32 cellular contexts compared by ENCODE assay signal in the genomic region with DNA sequence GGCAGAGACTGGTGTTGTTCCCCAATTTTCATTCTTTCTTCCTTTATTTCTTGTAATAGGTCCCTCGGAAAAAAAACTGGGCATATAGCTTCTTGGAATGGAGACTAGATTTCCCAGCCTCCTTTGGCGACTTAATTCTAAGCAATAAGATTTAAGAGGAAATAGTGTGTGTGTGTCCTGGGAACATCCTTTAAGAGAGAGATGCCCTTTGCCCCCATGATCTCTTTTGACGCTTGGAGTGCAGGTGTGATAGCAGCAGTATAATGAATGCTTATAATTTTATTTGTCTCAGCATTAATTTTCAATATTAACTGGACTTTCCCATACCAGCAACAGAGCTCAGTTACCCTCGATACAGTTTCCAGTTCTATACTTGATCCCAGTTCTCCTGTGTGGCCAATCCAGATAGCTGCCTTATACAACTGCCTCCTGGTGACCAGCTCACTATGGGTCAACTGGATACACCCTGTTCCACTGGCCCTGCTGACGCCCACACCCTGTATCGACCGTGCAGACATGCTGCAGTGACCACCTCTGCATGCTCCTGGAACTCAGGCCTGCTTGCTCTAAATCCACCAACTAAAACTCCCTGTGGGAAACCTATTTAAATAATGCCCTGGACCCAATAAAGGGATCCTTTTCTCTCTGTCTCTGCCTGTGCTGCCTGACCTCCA. TPM values are rescaled to one million over a fixed set of nuclear protein-coding genes. Genes with fewer than 3 reads are reported as not detected.
"Had no signal": no experiment of that assay in that cellular context is flagged by ENCODE, and none has a peak within 500 bp of the region (broad histone marks: within the 10 kb centered on the region; RNA-seq: fewer than 3 reads in every experiment).

No MANE protein-coding gene starts in this region.

- H3K36me3 Mint-ChIP-seq: brain had no signal

- H3K4me3 ChIP-seq: SJCRH30, SK-N-MC had no signal

- H3K36me3 ChIP-seq: SJCRH30, WERI-Rb-1 had no signal

- H3K4me1 Mint-ChIP-seq: activated CD4-positive, alpha-beta T cell treated with anti-CD3 and anti-CD28 coated beads, Interleukin-2, amount 10 ng/mL, durations not matched to agents 24 days and 14 days; brain had no signal

- H3K4me1 ChIP-seq: SJCRH30 had no signal

- ATAC-seq: activated naive CD4-positive, alpha-beta T cell treated with anti-CD3 and anti-CD28 coated beads, Interleukin-2, amount 50 U/mL, for 72 hours; activated naive CD8-positive, alpha-beta T cell treated with anti-CD3 and anti-CD28 coated beads, Interleukin-2, amount 50 U/mL, for 24 hours; activated T-cell treated with anti-CD3 and anti-CD28 coated beads, Interleukin-2, amount 50 U/mL, for 4 hours; Panc1 had no signal

- DNase-seq: activated CD4-positive, alpha-beta T cell treated with anti-CD3 and anti-CD28 coated beads, Interleukin-2, amount 10 ng/mL, durations not matched to agents 24 days and 14 days; activated CD4-positive, alpha-beta T cell treated with anti-CD3 and anti-CD28 coated beads, Interleukin-2, amount 50 U/mL, for 4 hours; activated CD8-positive, alpha-beta memory T cell treated with anti-CD3 and anti-CD28 coated beads, Interleukin-2, amount 50 U/mL, for 4 hours; activated gamma-delta T cell treated with Interleukin-2 at 50 U/mL for 16 hours; activated naive CD4-positive, alpha-beta T cell treated with anti-CD3 and anti-CD28 coated beads for 36 hours; activated naive CD8-positive, alpha-beta T cell treated with anti-CD3 and anti-CD28 coated beads, Interleukin-2, amount 50 U/mL, for 24 hours; activated T-cell treated with anti-CD3 and anti-CD28 coated beads for 4 hours; activated T-cell treated with anti-CD3 and anti-CD28 coated beads, Interleukin-2, amount 50 U/mL, for 4 hours; anterior cingulate cortex; central memory CD4-positive, alpha-beta T cell; Karpas-422; KBM-7; NCI-H1105; NCI-H1417 treated with DMSO at 0.1 percent for 48 hours; NCI-H1694 treated with DMSO at 0.1 percent for 48 hours; NCI-H2029; NCI-H345; NCI-H524 treated with DMSO at 0.1 percent for 48 hours; SHP77; SJCRH30; T1000; WERI-Rb-1 had no signal

- H3K4me3 Mint-ChIP-seq: activated CD4-positive, alpha-beta T cell treated with anti-CD3 and anti-CD28 coated beads, Interleukin-2, amount 10 ng/mL, durations not matched to agents 24 days and 14 days; activated naive CD4-positive, alpha-beta T cell treated with anti-CD3 and anti-CD28 coated beads for 36 hours; activated naive CD8-positive, alpha-beta T cell treated with anti-CD3 and anti-CD28 coated beads, Interleukin-2, amount 50 U/mL, for 24 hours; activated T-cell treated with anti-CD3 and anti-CD28 coated beads, Interleukin-2, amount 50 U/mL, for 4 hours; activated T-helper 1 cell treated with anti-CD3 and anti-CD28 coated beads, Interleukin-12 subunit alpha, Interleukin-12 subunit beta, Interleukin-2, Interleukin-4 antibody, amounts not matched to agents 30 ng/mL and 10 ng/mL and 1 ng/mL, durations not matched to agents 14 hours and 24 hours and 36 hours; brain had no signal

- H3K27ac ChIP-seq: SJCRH30, SK-N-MC, WERI-Rb-1 had no signal

- H3K27ac Mint-ChIP-seq: activated CD4-positive, alpha-beta T cell treated with anti-CD3 and anti-CD28 coated beads, Interleukin-2, amount 10 ng/mL, durations not matched to agents 24 days and 14 days; activated naive CD4-positive, alpha-beta T cell treated with anti-CD3 and anti-CD28 coated beads for 36 hours; activated naive CD4-positive, alpha-beta T cell treated with anti-CD3 and anti-CD28 coated beads, Interleukin-2, amount 50 U/mL, for 72 hours; activated naive CD8-positive, alpha-beta T cell treated with anti-CD3 and anti-CD28 coated beads, Interleukin-2, amount 50 U/mL, for 24 hours; activated T-helper 1 cell treated with anti-CD3 and anti-CD28 coated beads, Interleukin-12 subunit alpha, Interleukin-12 subunit beta, Interleukin-2, Interleukin-4 antibody, amounts not matched to agents 30 ng/mL and 10 ng/mL and 1 ng/mL, durations not matched to agents 14 hours and 24 hours and 36 hours had no signal

RNA-seq across cellular contexts. Expression of a gene that starts 13.9 kb away (rescaled TPM):
- total RNA-seq: activated CD4-positive, alpha-beta T cell treated with anti-CD3 and anti-CD28 coated beads, Interleukin-2, amount 10 ng/mL, durations not matched to agents 24 days and 14 days; activated naive CD4-positive, alpha-beta T cell treated with anti-CD3 and anti-CD28 coated beads for 36 hours; activated naive CD4-positive, alpha-beta T cell treated with anti-CD3 and anti-CD28 coated beads, Interleukin-2, amount 50 U/mL, for 72 hours; activated T-helper 1 cell treated with anti-CD3 and anti-CD28 coated beads, Interleukin-12 subunit alpha, Interleukin-12 subunit beta, Interleukin-2, Interleukin-4 antibody, amounts not matched to agents 30 ng/mL and 10 ng/mL and 1 ng/mL, durations not matched to agents 14 hours and 24 hours and 36 hours; MCF 10A; RPMI7951; SJCRH30; T-helper 1 cell treated with Interleukin-12 subunit alpha and Interleukin-12 subunit beta and Interleukin-4 antibody, amounts not matched to agents 30 ng/mL and 1 ng/mL, for 36 hours; T-helper 2 cell treated with Interferon-gamma antibody and Interleukin-4, amounts not matched to agents 100 ng/mL and 5 ng/mL, for 36 hours had no signal

RNA-seq across cellular contexts. Expression of a gene that starts 14.3 kb away (rescaled TPM):
- total RNA-seq: activated CD4-positive, alpha-beta T cell treated with anti-CD3 and anti-CD28 coated beads, Interleukin-2, amount 10 ng/mL, durations not matched to agents 24 days and 14 days; activated naive CD4-positive, alpha-beta T cell treated with anti-CD3 and anti-CD28 coated beads for 36 hours; activated naive CD4-positive, alpha-beta T cell treated with anti-CD3 and anti-CD28 coated beads, Interleukin-2, amount 50 U/mL, for 72 hours; activated T-helper 1 cell treated with anti-CD3 and anti-CD28 coated beads, Interleukin-12 subunit alpha, Interleukin-12 subunit beta, Interleukin-2, Interleukin-4 antibody, amounts not matched to agents 30 ng/mL and 10 ng/mL and 1 ng/mL, durations not matched to agents 14 hours and 24 hours and 36 hours; NCI-H460; RPMI7951; SJCRH30; T-helper 1 cell treated with Interleukin-12 subunit alpha and Interleukin-12 subunit beta and Interleukin-4 antibody, amounts not matched to agents 30 ng/mL and 1 ng/mL, for 36 hours; T-helper 2 cell treated with Interferon-gamma antibody and Interleukin-4, amounts not matched to agents 100 ng/mL and 5 ng/mL, for 36 hours had no signal

RNA-seq across cellular contexts. Expression of a gene that starts 37.9 kb away (rescaled TPM):
- total RNA-seq: activated CD4-positive, alpha-beta T cell treated with anti-CD3 and anti-CD28 coated beads, Interleukin-2, amount 10 ng/mL, durations not matched to agents 24 days and 14 days; activated naive CD4-positive, alpha-beta T cell treated with anti-CD3 and anti-CD28 coated beads for 36 hours; activated naive CD4-positive, alpha-beta T cell treated with anti-CD3 and anti-CD28 coated beads, Interleukin-2, amount 50 U/mL, for 72 hours; activated T-helper 1 cell treated with anti-CD3 and anti-CD28 coated beads, Interleukin-12 subunit alpha, Interleukin-12 subunit beta, Interleukin-2, Interleukin-4 antibody, amounts not matched to agents 30 ng/mL and 10 ng/mL and 1 ng/mL, durations not matched to agents 14 hours and 24 hours and 36 hours; NCI-H460; RPMI7951; SJCRH30; T-helper 1 cell treated with Interleukin-12 subunit alpha and Interleukin-12 subunit beta and Interleukin-4 antibody, amounts not matched to agents 30 ng/mL and 1 ng/mL, for 36 hours; T-helper 2 cell treated with Interferon-gamma antibody and Interleukin-4, amounts not matched to agents 100 ng/mL and 5 ng/mL, for 36 hours had no signal
